Comparison of ENCODE assay signal across 8 cellular contexts in genomic region chr17:42247734-42248133, GRCh38. TPM values are rescaled to one million over a fixed set of nuclear protein-coding genes. Genes with fewer than 3 reads are reported as not detected.
DNase-seq lines count a peak whose midpoint lies in the region; FAIRE-seq and TF ChIP-seq lines count a peak whose summit lies in the region.

No MANE protein-coding gene starts in this region.

- peaks cover 21% of the 10 kb centered on the region for H3K4me1 ChIP-seq in astrocyte (ENCODE audit: insufficient read depth, low read length)
- peaks cover 40% of the 10 kb centered on the region for H3K4me1 ChIP-seq in muscle layer of colon (ENCODE audit: insufficient read depth, low read length)

- peaks cover 7% of the 10 kb centered on the region for H3K36me3 Mint-ChIP-seq in astrocyte (ENCODE audit: low read depth, unreplicated experiment)

- POLR2A ChIA-PET in RWPE1 (lab: Yijun Ruan, JAX; ENCODE audit: low non-redundant PET): interaction anchor here (0.6 kb wide), 1 partner anchor 190 kb away, joined by 12 read pairs; no protein-coding TSS in a partner anchor

- DNase-seq in AG09309 (ENCODE audit: low read depth) (peak; percentile 43), HS-5 (ENCODE audit: low read depth) (peak; percentile 44), astrocyte (ENCODE audit: low read depth) (peak; percentile 55), HTR-8/SVneo (ENCODE audit: insufficient read length, low spot score) (no peak), RPMI8226 (no peak), cerebellar nuclear complex (lab: John Stamatoyannopoulos, UW) (no peak), RWPE1 (ENCODE audit: low spot score) (no peak)

- H3K9me3 ChIP-seq in astrocyte (ENCODE audit: insufficient read depth, low read depth, low read length): no peaks in the 10 kb centered on the region
- H3K9me3 ChIP-seq in muscle layer of colon (ENCODE audit: low read length): no peaks in the 10 kb centered on the region

- no peaks in the 10 kb centered on the region for H3K27me3 ChIP-seq in astrocyte (ENCODE audit: insufficient read depth, low read length)
- no peaks in the 10 kb centered on the region for H3K27me3 ChIP-seq in muscle layer of colon (ENCODE audit: control insufficient read depth in 1 of 2, insufficient read depth in 2 of 2, low read length in 2 of 2)

- no peak overlapping the region for H2AFZ ChIP-seq in astrocyte (ENCODE audit: low read depth, low read length)

- peaks cover 4% of the 10 kb centered on the region for H3K9me3 Mint-ChIP-seq in astrocyte (ENCODE audit: unreplicated experiment)

- peaks cover 17% of the 10 kb centered on the region for H4K20me1 ChIP-seq in astrocyte (ENCODE audit: insufficient read depth, low read length)

- H3K27ac ChIP-seq in astrocyte (ENCODE audit: low read depth, low read length) (peak overlapping the region; percentile 52), muscle layer of colon (ENCODE audit: low read depth, low read length) (peak overlapping the region; percentile 89), RWPE1 (no peak overlapping the region)

- no peak overlapping the region for H3K9ac ChIP-seq in astrocyte (ENCODE audit: low read length)
- H3K9ac ChIP-seq in muscle layer of colon (ENCODE audit: low read length): no peak overlapping the region

- no peaks in the 10 kb centered on the region for H3K27me3 Mint-ChIP-seq in astrocyte (ENCODE audit: low read depth, unreplicated experiment)

- FAIRE-seq in astrocyte (lab: Jason Lieb, UNC) (no peak), HTR-8/SVneo (lab: Jason Lieb, UNC) (no peak)

- H3K4me1 Mint-ChIP-seq in astrocyte (ENCODE audit: low read depth, unreplicated experiment): peaks cover 4% of the 10 kb centered on the region

- H3K36me3 ChIP-seq in astrocyte (ENCODE audit: insufficient read depth, low read length): no peaks in the 10 kb centered on the region
- H3K36me3 ChIP-seq in muscle layer of colon (ENCODE audit: insufficient read depth, low read length): no peaks in the 10 kb centered on the region

- no peak overlapping the region for H3K4me3 Mint-ChIP-seq in astrocyte (ENCODE audit: unreplicated experiment)

- H3K79me2 ChIP-seq in astrocyte (ENCODE audit: insufficient read depth, low read length): peaks cover 88% of the 10 kb centered on the region

- H3K4me2 ChIP-seq in astrocyte (ENCODE audit: low read length): no peak overlapping the region

- H3K4me3 ChIP-seq in AG09309 (ENCODE audit: control insufficient read depth, low read depth, low read length) (no peak overlapping the region), astrocyte (ENCODE audit: insufficient read depth, low read depth, low read length) (no peak overlapping the region), muscle layer of colon (ENCODE audit: low read depth in 1 of 2, low read length in 2 of 2) (no peak overlapping the region)

- CTCF ChIA-PET in RWPE1 (lab: Yijun Ruan, JAX): no interaction called here

- no peak overlapping the region for H3K27ac Mint-ChIP-seq in astrocyte (ENCODE audit: unreplicated experiment)

- TF ChIP-seq CTCF in AG09309 (IDR thresholded peaks at IDR 0.05; ENCODE audit: control insufficient read depth, insufficient read depth, low read depth, low read length, missing control alignments) (no peak), astrocyte (IDR thresholded peaks at IDR 0.05; ENCODE audit: insufficient read depth, low read depth, low read length) (no peak), RWPE1 (conservative IDR thresholded peaks at IDR 0.05; ENCODE audit: low read depth) (no peak)

RNA-seq across cellular contexts. Expression of gene STAT5B, which starts 28.5 kb away (rescaled TPM):
- total RNA-seq in astrocyte: 23.1 and 23.7 TPM in 2 replicates

RNA-seq across cellular contexts. Expression of gene STAT5A, which starts 40.6 kb away (rescaled TPM):
- total RNA-seq in astrocyte: 0.77 and 1.9 TPM in 2 replicates

RNA-seq across cellular contexts. Expression of gene GHDC, which starts 53.4 kb away (rescaled TPM):
- total RNA-seq in astrocyte: 0.26 and 0.64 TPM in 2 replicates

Comparison
In these comparisons a context has a peak if more than half of its experiments do, and no peak if none do; other contexts are left out.
1. DNase-seq: peak in AG09309 (single experiment), HS-5 (single experiment) and astrocyte (single experiment); none in HTR-8/SVneo (single experiment), RPMI8226 (single experiment), cerebellar nuclear complex (0 of 2) and RWPE1 (single experiment).